8 cellular contexts compared by ENCODE assay signal in the genomic region with DNA sequence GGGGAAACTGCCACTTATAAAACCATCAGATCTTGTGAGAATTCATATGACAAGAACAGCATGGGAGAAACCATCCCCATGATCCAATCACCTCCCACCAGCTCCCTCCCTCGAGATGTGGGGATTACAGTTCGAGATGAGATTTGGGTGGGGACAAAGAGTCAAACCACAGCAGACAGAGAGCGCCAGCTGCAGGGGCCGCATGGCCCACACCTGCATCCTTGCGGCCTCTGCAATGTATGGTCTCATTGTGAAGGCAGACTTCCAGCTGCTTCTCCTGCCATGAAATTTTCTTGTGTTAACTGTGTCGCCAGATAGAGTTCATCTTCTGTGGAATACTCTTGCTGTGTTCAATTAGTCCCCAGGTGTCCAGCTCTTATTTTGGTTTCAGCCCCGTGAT. TPM values are rescaled to one million over a fixed set of nuclear protein-coding genes. Genes with fewer than 3 reads are reported as not detected.
"Had no signal": no experiment of that assay in that cellular context is flagged by ENCODE, and none has a peak within 500 bp of the region (broad histone marks: within the 10 kb centered on the region; RNA-seq: fewer than 3 reads in every experiment).

No MANE protein-coding gene starts in this region.

- ATAC-seq: HepG2, K562 had no signal

- H3K27ac ChIP-seq: HL-60 had no signal

- DNase-seq: IMR-90, KBM-7, KG1 had no signal

- H3K4me3 ChIP-seq: K562 had no signal

RNA-seq across cellular contexts. Expression of a gene that starts 17.3 kb away (rescaled TPM):
- total RNA-seq: HT-29, HT1080, IMR-90, K562 had no signal
